In the genomic region with DNA sequence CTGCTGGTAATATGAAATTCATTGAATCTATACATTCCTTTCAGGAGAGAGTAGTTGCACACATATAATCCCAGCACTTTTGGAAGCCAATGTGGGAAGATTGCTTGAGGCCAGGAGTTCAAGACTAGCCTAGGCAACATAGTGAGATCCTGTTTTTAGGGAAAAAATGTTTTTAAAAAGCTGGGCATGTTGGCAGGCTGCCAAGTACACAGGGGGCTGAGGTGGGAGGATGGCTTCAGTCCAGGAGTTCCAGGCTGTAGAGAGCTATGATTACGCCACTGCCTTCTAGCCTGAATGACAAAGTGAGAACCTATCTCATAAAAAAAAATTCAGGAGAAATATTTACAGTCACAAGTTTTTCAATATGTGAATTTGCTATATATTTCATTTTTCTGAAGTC, we compare ENCODE assay signal across 27 cellular contexts.
"Had no signal": no experiment of that assay in that cellular context is flagged by ENCODE, and none has a peak within 500 bp of the region (broad histone marks: within the 10 kb centered on the region; RNA-seq: fewer than 3 reads in every experiment).

No MANE protein-coding gene starts in this region.

- H2AFZ ChIP-seq: neural progenitor cell, parathyroid adenoma had no signal

- H3K9ac ChIP-seq: neural progenitor cell, parathyroid adenoma had no signal

- H3K79me2 ChIP-seq: parathyroid adenoma had no signal

- DNase-seq: natural killer cell; occipital lobe; ovary; posterior cingulate gyrus; psoas muscle; right cardiac atrium; spleen; stimulated activated CD4-positive, alpha-beta T cell treated with anti-CD3 and anti-CD28 coated beads, Interleukin-12 subunit alpha, Interleukin-12 subunit beta, amount 100 ng/mL, for 4 hours; stimulated activated CD4-positive, alpha-beta T cell treated with anti-CD3 and anti-CD28 coated beads, Interleukin-1b, Interleukin-23, amount 100 ng/mL, for 48 hours; stimulated activated CD4-positive, alpha-beta T cell treated with anti-CD3 and anti-CD28 coated beads, Interleukin-4, amount 100 ng/mL, for 1 hour; stimulated activated CD4-positive, alpha-beta T cell treated with anti-CD3 and anti-CD28 coated beads, Interleukin-4, amount 100 ng/mL, for 4 hours; stimulated activated CD8-positive, alpha-beta memory T cell treated with anti-CD3 and anti-CD28 coated beads, Interleukin-4, amount 100 ng/mL, for 48 hours; stimulated activated naive CD4-positive, alpha-beta T cell; stimulated activated naive CD8-positive, alpha-beta T cell treated with anti-CD3 and anti-CD28 coated beads, Interleukin-15, amount 100 ng/mL, for 72 hours; stimulated activated naive CD8-positive, alpha-beta T cell treated with anti-CD3 and anti-CD28 coated beads, Interleukin-15, Interleukin-2, amounts not matched to agents 100 U/mL and 50 U/mL, for 24 hours; testis; tibial artery; transverse colon; upper lobe of right lung; uterus had no signal

- H3K9me3 ChIP-seq: ovary, psoas muscle, spleen, suprapubic skin, testis, tibial artery, transverse colon, upper lobe of right lung, uterus had no signal

- ATAC-seq: natural killer cell; psoas muscle; right cardiac atrium; sciatic nerve; stimulated activated memory B cell treated with anti-CD40 and anti-IgM and Interleukin-4, amounts not matched to agents 10 μg/mL and 1 μg/mL and 100 μg/mL, for 72 hours; stimulated activated naive CD8-positive, alpha-beta T cell treated with anti-CD3 and anti-CD28 coated beads, Interleukin-15, amount 100 ng/mL, for 72 hours; stimulated activated naive CD8-positive, alpha-beta T cell treated with anti-CD3 and anti-CD28 coated beads, Interleukin-15, Interleukin-2, amounts not matched to agents 100 U/mL and 50 U/mL, for 24 hours; upper lobe of right lung had no signal

- H3K4me1 ChIP-seq: parathyroid adenoma, psoas muscle, spleen, suprapubic skin, testis, tibial artery, transverse colon, upper lobe of right lung, uterus had no signal

- H3K36me3 ChIP-seq: neural progenitor cell, ovary, spleen, suprapubic skin, tibial artery, transverse colon, upper lobe of right lung, uterus had no signal

- H3K27me3 ChIP-seq: neural progenitor cell, ovary, spleen, suprapubic skin, testis, tibial artery, transverse colon, upper lobe of right lung, uterus had no signal

- H3K27ac ChIP-seq: neural progenitor cell, ovary, parathyroid adenoma, psoas muscle, skin epidermis, spleen, suprapubic skin, testis, tibial artery, transverse colon, upper lobe of right lung, uterus had no signal

- H3K4me3 ChIP-seq: neural progenitor cell, ovary, psoas muscle, skin epidermis, smooth muscle cell, spleen, suprapubic skin, testis, tibial artery, transverse colon, upper lobe of right lung, uterus had no signal

- H3K4me2 ChIP-seq: neural progenitor cell, smooth muscle cell had no signal
